17 cellular contexts compared by ENCODE assay signal in the genomic region with DNA sequence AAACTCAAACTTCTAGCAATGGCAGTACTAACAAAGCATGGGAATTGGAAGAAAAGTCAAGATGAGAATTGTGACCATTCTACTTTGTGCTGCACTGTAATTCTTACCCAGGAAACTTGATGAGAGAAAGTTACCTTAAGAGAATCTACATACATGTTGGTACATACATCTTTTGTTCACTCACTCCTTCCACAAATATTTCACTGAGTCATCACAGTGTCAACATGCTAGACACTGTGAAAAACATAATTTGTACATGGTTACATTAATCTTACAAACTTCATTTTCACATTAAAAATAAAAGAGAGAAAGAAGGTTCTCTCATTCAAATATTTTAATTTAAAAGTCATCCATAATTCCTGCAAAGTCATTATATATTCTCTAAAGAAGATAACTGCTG.
"Had no signal": no experiment of that assay in that cellular context is flagged by ENCODE, and none has a peak within 500 bp of the region (broad histone marks: within the 10 kb centered on the region; RNA-seq: fewer than 3 reads in every experiment).

No MANE protein-coding gene starts in this region.

- H3K4me3 ChIP-seq: heart right ventricle, mucosa of descending colon, neural progenitor cell, ovary, stomach, thyroid gland had no signal

- H3K4me2 ChIP-seq: neural progenitor cell had no signal

- H3K9me3 Mint-ChIP-seq: dendritic cell treated with granulocyte-macrophage colony-stimulating factor and Interleukin-4, amounts not matched to agents 40 ng/mL and 50 ng/mL, for 4 days; type B pancreatic cell had no signal

- DNase-seq: heart right ventricle; hypothalamus; kidney glomerular epithelial cell; mucosa of descending colon; naive thymus-derived CD8-positive, alpha-beta T cell; nucleus accumbens; ovary; right cardiac atrium; small intestine; stimulated activated CD4-positive, alpha-beta T cell treated with anti-CD3 and anti-CD28 coated beads, Interleukin-12 subunit alpha, Interleukin-12 subunit beta, amount 100 ng/mL, for 4 hours; stimulated activated naive CD4-positive, alpha-beta T cell; stomach; substantia nigra; thyroid gland had no signal

- H3K27ac Mint-ChIP-seq: dendritic cell treated with granulocyte-macrophage colony-stimulating factor and Interleukin-4, amounts not matched to agents 40 ng/mL and 50 ng/mL, for 4 days; neural progenitor cell; type B pancreatic cell had no signal

- H3K4me1 ChIP-seq: neural progenitor cell had no signal

- H3K27me3 ChIP-seq: heart right ventricle, neural progenitor cell, ovary, stomach, thyroid gland had no signal

- H3K9ac ChIP-seq: neural progenitor cell had no signal

- H3K27ac ChIP-seq: heart right ventricle, neural progenitor cell, ovary, stomach, thyroid gland had no signal

- H3K9me3 ChIP-seq: heart right ventricle, mucosa of descending colon, ovary, stomach, thyroid gland had no signal

- H3K4me1 Mint-ChIP-seq: neural progenitor cell had no signal

- H3K4me3 Mint-ChIP-seq: dendritic cell treated with granulocyte-macrophage colony-stimulating factor and Interleukin-4, amounts not matched to agents 40 ng/mL and 50 ng/mL, for 4 days; naive thymus-derived CD8-positive, alpha-beta T cell; neural progenitor cell; type B pancreatic cell had no signal

- ATAC-seq: heart right ventricle; mucosa of descending colon; naive thymus-derived CD8-positive, alpha-beta T cell; right cardiac atrium had no signal

- H2AFZ ChIP-seq: neural progenitor cell had no signal

- H3K27me3 Mint-ChIP-seq: dendritic cell treated with granulocyte-macrophage colony-stimulating factor and Interleukin-4, amounts not matched to agents 40 ng/mL and 50 ng/mL, for 4 days; naive thymus-derived CD8-positive, alpha-beta T cell; type B pancreatic cell had no signal

- H3K36me3 ChIP-seq: heart right ventricle, neural progenitor cell, ovary, stomach, thyroid gland had no signal
